In the genomic region with DNA sequence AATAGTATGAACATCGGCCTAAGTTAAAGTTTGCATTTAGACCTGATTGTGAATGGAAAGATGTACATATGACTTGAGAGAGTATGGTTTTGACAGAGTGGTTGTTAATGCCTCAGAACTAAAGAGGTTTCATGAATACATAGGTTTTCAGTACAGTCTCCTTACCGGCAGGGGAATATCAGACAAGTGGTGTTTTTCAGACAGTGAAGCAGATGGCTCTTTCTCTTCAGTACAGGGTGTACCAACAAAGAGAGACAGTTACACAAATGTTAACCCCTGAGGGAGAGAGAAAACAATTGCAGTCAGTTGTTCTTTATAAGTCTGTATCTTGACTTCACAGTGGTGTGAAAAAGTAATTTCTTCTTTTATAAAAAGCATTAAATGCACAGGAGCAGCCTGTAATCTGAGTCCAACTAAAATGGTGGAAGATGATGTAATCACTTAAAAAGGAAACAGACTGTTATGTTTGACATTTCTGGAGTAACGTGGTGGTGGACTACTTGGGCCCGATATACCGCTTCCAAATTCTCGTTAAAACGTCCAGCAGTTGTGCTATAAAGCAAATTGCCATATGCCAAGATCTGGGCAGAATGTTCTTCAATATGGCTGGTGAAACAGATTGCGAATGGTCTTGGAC, we compare ENCODE assay signal across 18 cellular contexts.
DNase-seq lines count a peak whose midpoint lies in the region; ATAC-seq and TF ChIP-seq lines count a peak whose summit lies in the region.
"Had no signal": no experiment of that assay in that cellular context is flagged by ENCODE, and none has a peak within 500 bp of the region (broad histone marks: within the 10 kb centered on the region; RNA-seq: fewer than 3 reads in every experiment).

No MANE protein-coding gene starts in this region.

- TF ChIP-seq POLR2A in GM18505 (IDR thresholded peaks at IDR 0.05; ENCODE audit: borderline replicate concordance, extremely low read depth, insufficient read depth, insufficient read length) = no peak

- H3K27me3 ChIP-seq in neuronal stem cell (ENCODE audit: control insufficient read depth in 3 of 3, insufficient read depth in 3 of 3, low read depth in 1 of 3, low read length in 3 of 3) (no peaks in the 10 kb centered on the region), H7 (ENCODE audit: control insufficient read depth, insufficient read depth, low read length) (no peaks in the 10 kb centered on the region)
- H3K27me3 ChIP-seq: colonic mucosa, ovary had no signal

- no peak overlapping the region for H4K91ac ChIP-seq in neuronal stem cell (ENCODE audit: low read depth, low read length, poor library complexity)

- peak overlapping the region; percentile 12 for H2AFZ ChIP-seq in neuronal stem cell (ENCODE audit: low read length)

- no peaks in the 10 kb centered on the region for H3K27me3 Mint-ChIP-seq in MCF 10A (ENCODE audit: insufficient read depth, unreplicated experiment)

- intact Hi-C loops in MCF 10A (cut with micrococcal nuclease) = no loop called here

- CTCF ChIA-PET in MCF 10A (lab: Yijun Ruan, JAX) = no interaction called here

- peaks cover 13% of the 10 kb centered on the region for H3K4me1 Mint-ChIP-seq in MCF 10A (ENCODE audit: insufficient read depth, unreplicated experiment)

- ATAC-seq in left lobe of liver (no peak), GM18505 (IDR thresholded peaks at IDR 0.05; ENCODE audit: unreplicated experiment) (no peak)
- ATAC-seq: mucosa of descending colon had no signal

- no peaks in the 10 kb centered on the region for H3K9me3 Mint-ChIP-seq in MCF 10A (ENCODE audit: unreplicated experiment)
- H3K9me3 Mint-ChIP-seq: activated T-helper 2 cell treated with anti-CD3 and anti-CD28 coated beads, Interferon-gamma antibody, Interleukin-2, Interleukin-4, amounts not matched to agents 10 μg/mL and 5 μg/mL and 100 μg/mL, durations not matched to agents 14 hours and 24 hours and 36 hours had no signal

- no CpG with 5 or more reads among the region's 8 CpGs for WGBS in neuronal stem cell (ENCODE audit: extremely low coverage in 2 of 2, insufficient read length in 2 of 2, insufficient replicate concordance in 1 of 2), 2 donors

- no peak for TF ChIP-seq CTCF in MCF 10A (IDR thresholded peaks at IDR 0.05; ENCODE audit: unreplicated experiment)

- no peak overlapping the region for H3K4me3 Mint-ChIP-seq in MCF 10A (ENCODE audit: unreplicated experiment)
- H3K4me3 Mint-ChIP-seq: B cell had no signal

- no TSS peak for BruUV-seq in MCF 10A (replicated peaks; lab: Mats Ljungman, UMichigan)

- H3K27ac Mint-ChIP-seq in MCF 10A (ENCODE audit: low read depth, unreplicated experiment) = no peak overlapping the region
- H3K27ac Mint-ChIP-seq: activated T-helper 2 cell treated with anti-CD3 and anti-CD28 coated beads, Interferon-gamma antibody, Interleukin-2, Interleukin-4, amounts not matched to agents 10 μg/mL and 5 μg/mL and 100 μg/mL, durations not matched to agents 14 hours and 24 hours and 36 hours; B cell had no signal

- no peak overlapping the region for H2BK15ac ChIP-seq in neuronal stem cell (ENCODE audit: low read length)

- H3K36me3 ChIP-seq in neuronal stem cell (replicated peaks in 1 of 2; ENCODE audit: control insufficient read depth in 2 of 2, insufficient read depth in 2 of 2, low read length in 2 of 2) (no peaks in the 10 kb centered on the region), H7 (replicated peaks; ENCODE audit: control insufficient read depth, insufficient read depth, low read length) (no peaks in the 10 kb centered on the region)
- H3K36me3 ChIP-seq: colonic mucosa, ovary had no signal

- H2BK12ac ChIP-seq in neuronal stem cell (ENCODE audit: low read length) = no peak overlapping the region

- H2BK120ac ChIP-seq in neuronal stem cell (ENCODE audit: low read depth, low read length) = no peak overlapping the region

- H3K36me3 Mint-ChIP-seq in MCF 10A (ENCODE audit: insufficient read depth, unreplicated experiment) = no peaks in the 10 kb centered on the region

- no peak overlapping the region for H3K9ac ChIP-seq in neuronal stem cell (ENCODE audit: low read depth, low read length, poor library complexity)
- H3K9ac ChIP-seq: SK-N-SH had no signal

- no peak overlapping the region for H3K27ac ChIP-seq in neuronal stem cell (replicated peaks; ENCODE audit: low read length)
- H3K27ac ChIP-seq: colonic mucosa, ovary had no signal

- no peak overlapping the region for H2AK5ac ChIP-seq in neuronal stem cell (ENCODE audit: low read depth, low read length)

- no peak overlapping the region for H3K4me2 ChIP-seq in neuronal stem cell (ENCODE audit: insufficient read depth, low read length, poor library complexity, severe bottlenecking)
- H3K4me2 ChIP-seq: SK-N-SH had no signal

- H3K18ac ChIP-seq in neuronal stem cell (ENCODE audit: low read length) = no peak overlapping the region

- H4K8ac ChIP-seq in neuronal stem cell (ENCODE audit: low read depth, low read length) = no peak overlapping the region

- no peak overlapping the region for H3K14ac ChIP-seq in neuronal stem cell (ENCODE audit: low read length)

- no peaks in the 10 kb centered on the region for H3K9me3 ChIP-seq in neuronal stem cell (replicated peaks in 1 of 2; ENCODE audit: control insufficient read depth in 2 of 2, insufficient read depth in 1 of 2, low read depth in 1 of 2, low read length in 2 of 2)
- H3K9me3 ChIP-seq: colonic mucosa, mucosa of descending colon, ovary, SK-N-SH had no signal

- no peaks in the 10 kb centered on the region for H3K4me1 ChIP-seq in neuronal stem cell (ENCODE audit: control insufficient read depth in 2 of 2, insufficient read depth in 1 of 2, low read depth in 1 of 2, low read length in 2 of 2)
- H3K4me1 ChIP-seq: colonic mucosa had no signal

- H2BK5ac ChIP-seq in neuronal stem cell (ENCODE audit: low read length) = no peak overlapping the region

- no peak overlapping the region for H3K23ac ChIP-seq in neuronal stem cell (ENCODE audit: low read depth, low read length, poor library complexity)

- H3K4me3 ChIP-seq in neuronal stem cell (ENCODE audit: low read length in 2 of 2) = no peak overlapping the region
- no peak overlapping the region for H3K4me3 ChIP-seq in H7 (ENCODE audit: insufficient read depth, low read depth, low read length)
- H3K4me3 ChIP-seq: colonic mucosa, mucosa of descending colon, ovary had no signal

- no peaks in the 10 kb centered on the region for H3K79me1 ChIP-seq in neuronal stem cell (ENCODE audit: low read depth, low read length)

- peak; percentile 42 for DNase-seq in LHCN-M2 (ENCODE audit: low read depth)
- DNase-seq in NCI-H2081 treated with DMSO at 0.1 percent for 48 hours (lab: John Stamatoyannopoulos, UW) = peak; percentile 1
- DNase-seq in amniotic epithelial cell (ENCODE audit: low read depth) = peak; percentile 14
- no peak for DNase-seq in neuronal stem cell (ENCODE audit: low spot score)
- no peak for DNase-seq in left lobe of liver (ENCODE audit: low spot score)
- no peak for DNase-seq in H7
- DNase-seq in MCF 10A (ENCODE audit: unreplicated experiment) = no peak
- DNase-seq: activated CD4-positive, alpha-beta T cell treated with anti-CD3 and anti-CD28 coated beads, Interleukin-2, amount 50 U/mL, for 48 hours; amygdala; colonic mucosa; mucosa of descending colon; NCI-H1105; ovary; SK-N-SH; stimulated activated naive CD4-positive, alpha-beta T cell had no signal

- no peak overlapping the region for H3K4ac ChIP-seq in neuronal stem cell (ENCODE audit: low read length)

- POLR2A ChIA-PET in MCF 10A (lab: Yijun Ruan, JAX) = interaction anchor here (0.9 kb wide), 1 partner anchor 16 kb away, joined by 4 read pairs; no protein-coding TSS in a partner anchor

Comparison
In these comparisons a context has a peak if more than half of its experiments do, and no peak if none do; other contexts are left out.
1. DNase-seq: peak in LHCN-M2 (single experiment), NCI-H2081 treated with DMSO at 0.1 percent for 48 hours (single experiment) and amniotic epithelial cell (single experiment); none in neuronal stem cell (single experiment), left lobe of liver (single experiment), H7 (single experiment) and MCF 10A (single experiment).